Comparison of ENCODE assay signal across 8 cellular contexts in genomic region chr10:102918817-102919236, GRCh38. TPM values are rescaled to one million over a fixed set of nuclear protein-coding genes. Genes with fewer than 3 reads are reported as not detected.
DNase-seq lines count a peak whose midpoint lies in the region; TF ChIP-seq lines count a peak whose summit lies in the region.

No MANE protein-coding gene starts in this region.

- no peak for TF ChIP-seq EP300 in tibial nerve (IDR thresholded peaks at IDR 0.05)

- DNase-seq in GM23248 (peak; percentile 54), T-helper 22 cell (ENCODE audit: low read depth) (peak; percentile 8), choroid plexus epithelial cell (ENCODE audit: low read depth) (no peak), tibial nerve (ENCODE audit: low spot score in 2 of 2) (no peak), HuH-7.5 (ENCODE audit: low spot score) (no peak), UCSD-AML1 (lab: John Stamatoyannopoulos, UW; ENCODE audit: unreplicated experiment) (no peak)

- WGBS in GM23248 (ENCODE audit: low coverage in 1 of 2, low lambda C conversion rate in 2 of 2, missing lambda C conversion rate in 2 of 2), 2 experiments = 2 to 4% methylated on average over 43 to 46 of the region's 49 CpGs
- WGBS in tibial nerve, 2 donors = 0 to 1% methylated on average over 27 to 40 of the region's 49 CpGs

- peak overlapping the region; percentile 81 for H3K9ac ChIP-seq in GM23248
- peak overlapping the region; percentile 81 to 86 for H3K9ac ChIP-seq in mucosa of rectum (ENCODE audit: low read depth in 1 of 2, low read length in 2 of 2)

- H3K9me2 ChIP-seq in GM23248 (ENCODE audit: insufficient read depth) = no peaks in the 10 kb centered on the region

- H3K4me2 ChIP-seq in GM23248 (ENCODE audit: unreplicated experiment) = peak overlapping the region; percentile 71

- H2AFZ ChIP-seq in GM23248 = peak overlapping the region; percentile 97

- peak overlapping the region; percentile 87 for H3K4me3 ChIP-seq in GM23248
- H3K4me3 ChIP-seq in choroid plexus epithelial cell (ENCODE audit: low read depth, low read length) = peak overlapping the region; percentile 99
- H3K4me3 ChIP-seq in mucosa of rectum (ENCODE audit: low read length in 2 of 2) = peak overlapping the region; percentile 91 to 97
- H3K4me3 ChIP-seq in tibial nerve = peak overlapping the region; percentile 71 to 98 (median 84)

- no peaks in the 10 kb centered on the region for H3K36me3 ChIP-seq in GM23248 (ENCODE audit: low read depth)
- no peaks in the 10 kb centered on the region for H3K36me3 ChIP-seq in mucosa of rectum (ENCODE audit: control insufficient read depth in 2 of 2, insufficient read depth in 2 of 2, low read length in 2 of 2)
- H3K36me3 ChIP-seq in tibial nerve = no peaks in the 10 kb centered on the region

- no peaks in the 10 kb centered on the region for H3F3A ChIP-seq in GM23248 (ENCODE audit: insufficient read depth)

- H3K79me2 ChIP-seq in GM23248 (ENCODE audit: insufficient read depth) = no peaks in the 10 kb centered on the region

- H3K9me3 ChIP-seq in GM23248 (ENCODE audit: low read depth) (no peaks in the 10 kb centered on the region), mucosa of rectum (ENCODE audit: control insufficient read depth in 2 of 2, low read length in 2 of 2) (no peaks in the 10 kb centered on the region), tibial nerve (no peaks in the 10 kb centered on the region)

- H3K27me3 ChIP-seq in GM23248 (replicated peaks; ENCODE audit: insufficient read depth) (no peaks in the 10 kb centered on the region), mucosa of rectum (ENCODE audit: control insufficient read depth in 2 of 2, insufficient read depth in 2 of 2, low read length in 2 of 2) (peaks cover 0 to 3% of the 10 kb centered on the region in 2 donors), tibial nerve (no peaks in the 10 kb centered on the region)

- no peaks in the 10 kb centered on the region for H3K4me1 ChIP-seq in GM23248 (ENCODE audit: insufficient read depth)
- H3K4me1 ChIP-seq in mucosa of rectum (ENCODE audit: control insufficient read depth in 2 of 2, insufficient read depth in 2 of 2, low read length in 2 of 2) = peaks cover 23 to 37% of the 10 kb centered on the region in 2 donors
- peaks cover 0 to 60% (median 27%) of the 10 kb centered on the region in 4 donors for H3K4me1 ChIP-seq in tibial nerve

- TF ChIP-seq CTCF in C4-2B (conservative IDR thresholded peaks at IDR 0.05) (no peak; the same call in 1 of the 2 replicates), choroid plexus epithelial cell (conservative IDR thresholded peaks at IDR 0.05; ENCODE audit: low read depth, low read length) (no peak), tibial nerve (IDR thresholded peaks at IDR 0.05) (no peak)

- H3K27ac ChIP-seq in C4-2B (peak overlapping the region; percentile 81), GM23248 (no peak overlapping the region), mucosa of rectum (ENCODE audit: low read depth in 2 of 2, low read length in 2 of 2) (peak overlapping the region; percentile 88 to 89), tibial nerve (peak overlapping the region; percentile 72 to 94 (median 90))

- no peak for TF ChIP-seq POLR2A in tibial nerve (IDR thresholded peaks at IDR 0.05)

- in situ Hi-C loops in GM23248 (cut with MboI) = loop anchor here (10.0 kb wide), 1 partner anchor 316 kb away; no protein-coding TSS in a partner anchor

- no peaks in the 10 kb centered on the region for H4K20me1 ChIP-seq in GM23248 (ENCODE audit: insufficient read depth)

RNA-seq across cellular contexts. Expression of gene CNNM2, which starts 0.7 kb away (rescaled TPM):
- total RNA-seq in GM23248 (2014; rRNA removed; shearing (Covaris generic)) = 4.0 and 5.7 TPM in 2 replicates
- 1.0 and 1.3 TPM in 2 replicates for polyA plus RNA-seq in GM23248 (2016; fragmentation: Nextera tagmentation; extraction: Ambion mirVana)
- total RNA-seq in tibial nerve = 10 to 100 TPM in 3 of 4 donors, 1 to 10 TPM in 1; 9.9 to 21.0 (median 10.5) TPM

RNA-seq across cellular contexts. Expression of gene AS3MT, which starts 49.6 kb away (rescaled TPM):
- 1.3 and 2.3 TPM in 2 replicates for total RNA-seq in GM23248 (2014; rRNA removed; shearing (Covaris generic))
- polyA plus RNA-seq in GM23248 (2016; fragmentation: Nextera tagmentation; extraction: Ambion mirVana) = 0.49 and 1.2 TPM in 2 replicates
- total RNA-seq in tibial nerve = 1 to 10 TPM; 2.6 to 9.6 (median 5.3) TPM

Comparison
In these comparisons a context has a peak if more than half of its experiments do, and no peak if none do; other contexts are left out.
1. DNase-seq: peak in GM23248 (single experiment) and T-helper 22 cell (single experiment); none in choroid plexus epithelial cell (single experiment), tibial nerve (0 of 2), HuH-7.5 (single experiment) and UCSD-AML1 (single experiment).
2. Peak in every context shown above with its lines, with median percentiles within 50 percentile points of each other: H3K4me3 ChIP-seq.